ENCODE assay signal across 1 cellular context in the genomic region with DNA sequence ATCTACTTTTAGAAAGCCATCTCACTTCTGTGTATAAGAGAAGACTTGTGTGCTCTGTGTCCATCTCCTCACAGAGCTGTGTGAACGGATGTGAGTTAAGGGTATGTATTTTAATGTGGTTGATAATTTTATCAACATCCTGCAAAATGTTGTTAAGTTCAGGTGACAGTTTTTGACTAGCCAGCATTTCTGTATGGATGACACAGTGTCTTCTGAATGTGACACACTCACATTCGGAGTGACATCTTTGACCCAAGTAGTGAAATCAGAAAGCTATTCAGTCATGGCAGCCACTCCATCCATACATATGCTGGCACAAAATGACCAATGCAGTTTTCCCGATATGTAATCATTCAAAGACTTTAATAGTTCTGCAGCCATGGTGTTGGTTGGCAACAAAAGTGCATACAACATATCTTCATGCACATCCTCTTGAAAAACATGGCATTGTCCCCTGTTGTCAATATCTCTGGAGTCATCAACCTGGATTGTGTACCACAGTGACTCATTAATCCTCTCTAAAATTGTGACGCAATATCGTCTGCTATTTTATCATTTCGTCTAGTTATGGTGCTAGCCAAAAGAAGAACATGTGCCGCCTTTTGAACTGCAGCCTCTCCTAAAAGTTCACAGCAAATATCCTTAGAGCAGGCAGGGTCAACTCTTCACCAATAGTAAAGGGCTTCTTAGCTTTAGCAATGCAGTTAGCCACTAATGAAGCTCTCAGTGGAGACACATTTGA.
TF ChIP-seq lines count a peak whose summit lies in the region.

No MANE protein-coding gene starts in this region.

TF ChIP-seq in K562, 482 proteins besides CTCF, POLR2A, EP300 and RAD21 (continued from another document):
- TF ChIP-seq, protein P1, sequence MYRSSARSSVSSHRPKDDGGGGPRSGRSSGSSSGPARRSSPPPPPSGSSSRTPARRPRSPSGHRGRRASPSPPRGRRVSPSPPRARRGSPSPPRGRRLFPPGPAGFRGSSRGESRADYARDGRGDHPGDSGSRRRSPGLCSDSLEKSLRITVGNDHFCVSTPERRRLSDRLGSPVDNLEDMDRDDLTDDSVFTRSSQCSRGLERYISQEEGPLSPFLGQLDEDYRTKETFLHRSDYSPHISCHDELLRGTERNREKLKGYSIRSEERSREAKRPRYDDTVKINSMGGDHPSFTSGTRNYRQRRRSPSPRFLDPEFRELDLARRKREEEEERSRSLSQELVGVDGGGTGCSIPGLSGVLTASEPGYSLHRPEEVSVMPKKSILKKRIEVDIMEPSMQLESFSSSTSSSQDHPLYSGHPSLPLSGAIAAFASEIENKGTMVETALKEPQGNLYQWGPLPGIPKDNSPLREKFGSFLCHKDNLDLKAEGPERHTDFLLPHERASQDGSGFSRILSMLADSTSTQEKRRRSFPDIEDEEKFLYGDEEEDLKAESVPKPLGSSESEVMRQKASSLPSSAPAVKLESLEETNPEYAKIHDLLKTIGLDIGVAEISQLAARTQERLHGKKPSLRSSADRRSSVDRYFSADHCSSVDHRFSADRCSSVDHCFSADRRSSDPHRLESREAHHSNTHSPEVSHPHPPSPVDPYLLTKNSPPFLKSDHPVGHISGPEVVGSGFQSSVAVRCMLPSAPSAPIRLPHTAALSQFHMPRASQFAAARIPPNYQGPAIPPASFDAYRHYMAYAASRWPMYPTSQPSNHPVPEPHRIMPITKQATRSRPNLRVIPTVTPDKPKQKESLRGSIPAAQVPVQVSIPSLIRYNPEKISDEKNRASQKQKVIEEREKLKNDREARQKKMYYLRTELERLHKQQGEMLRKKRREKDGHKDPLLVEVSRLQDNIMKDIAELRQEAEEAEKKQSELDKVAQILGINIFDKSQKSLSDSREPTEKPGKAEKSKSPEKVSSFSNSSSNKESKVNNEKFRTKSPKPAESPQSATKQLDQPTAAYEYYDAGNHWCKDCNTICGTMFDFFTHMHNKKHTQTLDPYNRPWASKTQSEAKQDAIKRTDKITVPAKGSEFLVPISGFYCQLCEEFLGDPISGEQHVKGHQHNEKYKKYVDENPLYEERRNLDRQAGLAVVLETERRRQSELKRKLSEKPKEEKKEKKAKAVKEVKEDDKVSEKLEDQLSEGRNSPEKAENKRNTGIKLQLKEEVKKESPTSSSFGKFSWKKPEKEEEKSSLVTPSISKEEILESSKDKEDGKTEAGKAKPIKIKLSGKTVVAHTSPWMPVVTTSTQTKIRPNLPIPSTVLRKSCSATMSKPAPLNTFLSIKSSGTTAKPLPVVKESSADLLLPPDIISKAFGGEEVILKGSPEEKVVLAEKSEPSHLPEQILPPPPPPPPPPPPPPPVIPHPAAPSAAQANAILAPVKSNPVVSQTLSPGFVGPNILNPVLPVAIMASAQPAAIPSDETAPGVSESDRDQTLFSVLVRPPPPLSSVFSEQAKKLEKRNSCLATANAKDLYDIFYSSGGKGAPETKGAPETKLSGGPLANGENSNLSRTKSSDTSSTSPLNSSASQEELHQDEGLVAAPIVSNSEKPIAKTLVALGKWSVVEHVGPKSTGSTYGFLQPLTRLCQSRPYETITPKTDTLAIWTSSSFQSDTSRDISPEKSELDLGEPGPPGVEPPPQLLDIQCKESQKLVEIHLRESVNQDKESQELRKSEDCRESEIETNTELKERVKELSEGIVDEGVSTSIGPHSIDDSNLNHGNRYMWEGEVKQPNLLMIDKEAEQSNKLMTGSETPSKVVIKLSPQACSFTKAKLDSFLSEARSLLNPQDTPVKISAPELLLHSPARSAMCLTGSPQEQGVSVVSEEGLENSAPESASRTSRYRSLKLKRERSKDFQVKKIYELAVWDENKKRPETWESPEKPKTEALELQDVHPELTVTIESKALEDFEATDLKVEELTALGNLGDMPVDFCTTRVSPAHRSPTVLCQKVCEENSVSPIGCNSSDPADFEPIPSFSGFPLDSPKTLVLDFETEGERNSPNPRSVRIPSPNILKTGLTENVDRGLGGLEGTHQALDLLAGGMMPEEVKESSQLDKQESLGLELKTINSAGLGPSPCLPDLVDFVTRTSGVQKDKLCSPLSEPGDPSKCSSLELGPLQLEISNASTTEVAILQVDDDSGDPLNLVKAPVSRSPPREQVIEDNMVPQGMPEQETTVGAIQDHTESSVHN (IDR thresholded peaks at IDR 0.05; ENCODE audit: borderline replicate concordance in 1 of 2, low read depth in 1 of 2): peak in 1 of 2 experiments; percentile 69; a peak in 2 of 4 replicates
- TF ChIP-seq PBX2 (CRISPR knock-in tag; IDR thresholded peaks at IDR 0.05; ENCODE audit: low read depth) (no peak), PBX2 (tag; conservative IDR thresholded peaks at IDR 0.05; ENCODE audit: low read depth) (no peak), TBP (optimal IDR thresholded peaks at IDR 0.05; ENCODE audit: low read depth, low read length) (no peak), KDM2B (CRISPR knock-in tag; IDR thresholded peaks at IDR 0.05) (no peak), SOX6 (IDR thresholded peaks at IDR 0.05) (peak; percentile 51)
- TF ChIP-seq, protein P2, sequence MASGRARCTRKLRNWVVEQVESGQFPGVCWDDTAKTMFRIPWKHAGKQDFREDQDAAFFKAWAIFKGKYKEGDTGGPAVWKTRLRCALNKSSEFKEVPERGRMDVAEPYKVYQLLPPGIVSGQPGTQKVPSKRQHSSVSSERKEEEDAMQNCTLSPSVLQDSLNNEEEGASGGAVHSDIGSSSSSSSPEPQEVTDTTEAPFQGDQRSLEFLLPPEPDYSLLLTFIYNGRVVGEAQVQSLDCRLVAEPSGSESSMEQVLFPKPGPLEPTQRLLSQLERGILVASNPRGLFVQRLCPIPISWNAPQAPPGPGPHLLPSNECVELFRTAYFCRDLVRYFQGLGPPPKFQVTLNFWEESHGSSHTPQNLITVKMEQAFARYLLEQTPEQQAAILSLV (tag; IDR thresholded peaks at IDR 0.05): peak; percentile 89
